Comparison of ENCODE assay signal across 8 cellular contexts in the genomic region with DNA sequence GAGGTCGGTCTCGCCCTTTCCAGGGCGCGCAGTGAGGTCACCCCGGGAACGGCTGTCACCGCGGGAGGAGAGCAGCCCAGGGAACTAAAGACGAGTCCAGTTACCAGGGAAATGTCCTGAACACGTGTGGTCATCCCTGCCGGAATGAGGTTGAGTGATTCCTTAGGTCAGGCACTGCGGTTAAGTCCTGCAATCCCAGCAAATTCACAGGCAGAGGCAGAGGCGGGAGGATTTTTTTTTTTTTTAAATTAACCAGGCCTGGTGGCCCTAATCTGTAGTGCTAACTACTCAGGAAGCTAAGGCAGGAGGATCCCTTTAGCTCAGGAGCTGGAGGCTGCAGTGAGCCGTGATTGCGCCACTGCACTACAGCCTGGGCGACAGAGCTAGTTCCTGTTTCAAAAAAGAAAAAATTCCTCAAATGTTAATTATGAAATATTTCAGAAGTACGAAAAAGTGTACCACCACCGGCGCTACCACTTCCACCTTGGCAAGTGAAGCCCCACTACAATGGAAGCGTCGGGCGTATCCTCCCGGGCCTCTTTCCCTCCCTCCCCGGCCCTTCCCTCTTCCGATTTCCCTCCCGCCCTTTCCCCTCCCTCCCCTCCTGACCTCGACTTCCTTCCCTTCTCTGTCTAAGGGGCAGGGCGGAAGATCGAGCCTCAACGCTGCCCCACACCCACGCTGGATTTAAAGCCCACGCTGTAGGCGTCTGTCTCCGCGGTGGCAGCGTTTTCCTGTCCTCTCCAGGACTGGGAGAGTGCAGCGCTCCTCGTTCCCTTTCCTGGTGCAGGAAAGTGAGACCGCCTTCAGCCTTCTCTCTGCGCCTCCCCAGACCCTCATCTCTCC. TPM values are rescaled to one million over a fixed set of nuclear protein-coding genes. Genes with fewer than 3 reads are reported as not detected.
A peak's percentile ranks its signal among the peaks of the same experiment; 100 is the strongest.
DNase-seq lines count a peak whose midpoint lies in the region; ATAC-seq and TF ChIP-seq lines count a peak whose summit lies in the region.

No MANE protein-coding gene starts in this region.

- peaks cover 9 to 15% of the 10 kb centered on the region in 2 experiments for H3K9me3 Mint-ChIP-seq in H9
- H3K9me3 Mint-ChIP-seq in activated CD4-positive, alpha-beta T cell treated with anti-CD3 and anti-CD28 coated beads, Interleukin-2, amount 10 ng/mL, durations not matched to agents 7 days and 5 days: peaks cover 25% of the 10 kb centered on the region

- H2BK12ac ChIP-seq in H9 (ENCODE audit: insufficient read length, low read depth, low read length): no peak overlapping the region

- no CpG with 5 or more reads among the region's 40 CpGs for WGBS in H9 (ENCODE audit: extremely low coverage, insufficient read length, low lambda C conversion rate)
- 8 to 10% methylated on average over 36 to 39 of the region's 40 CpGs for WGBS in upper lobe of left lung, 2 donors

- no peak overlapping the region for H2BK15ac ChIP-seq in H9 (ENCODE audit: low read depth, low read length)

- no peak overlapping the region for H3K27ac ChIP-seq in H9 (ENCODE audit: insufficient read length, low read depth, low read length)
- H3K27ac ChIP-seq in upper lobe of left lung: peak overlapping the region; percentile 67 to 90 (median 84)

- H4K5ac ChIP-seq in H9 (ENCODE audit: insufficient read length, low read depth, low read length): no peak overlapping the region

- no peaks in the 10 kb centered on the region for H3K4me1 ChIP-seq in H9 (ENCODE audit: insufficient read depth, low read length)
- peaks cover 73% of the 10 kb centered on the region for H3K4me1 ChIP-seq in mononuclear cell (ENCODE audit: insufficient read depth, low read length)
- H3K4me1 ChIP-seq in upper lobe of left lung: peaks cover 22 to 24% (median 22%) of the 10 kb centered on the region in 4 donors

- DNase-seq in AG04449 (ENCODE audit: low read depth, low spot score) (no peak), H9 (peak; percentile 75), upper lobe of left lung (peak; percentile 71 to 72)
- peak; percentile 43 for DNase-seq in activated CD4-positive, alpha-beta T cell treated with anti-CD3 and anti-CD28 coated beads, Interleukin-2, amount 10 ng/mL, durations not matched to agents 7 days and 5 days

- peak; percentile 80 for ATAC-seq in esophagus mucosa
- peak; percentile 87 to 94 for ATAC-seq in upper lobe of left lung (ENCODE audit: low FRiP score in 2 of 2)
- no peak for ATAC-seq in HG03439 (IDR thresholded peaks at IDR 0.05; ENCODE audit: unreplicated experiment)
- ATAC-seq in HG03196 (IDR thresholded peaks at IDR 0.05; ENCODE audit: unreplicated experiment): no peak

- H3K4me3 Mint-ChIP-seq in H9: peak overlapping the region; percentile 63 to 88
- peak overlapping the region; percentile 80 for H3K4me3 Mint-ChIP-seq in activated CD4-positive, alpha-beta T cell treated with anti-CD3 and anti-CD28 coated beads, Interleukin-2, amount 10 ng/mL, durations not matched to agents 7 days and 5 days

- no peak overlapping the region for H3K23ac ChIP-seq in H9 (ENCODE audit: insufficient read length, low read depth, low read length)

- CTCF ChIA-PET in AG04449 (lab: Yijun Ruan, JAX): interaction anchor here (1.7 to 2.1 kb wide), 2 partner anchors 34 to 188 kb away, joined by 8 to 9 read pairs; no protein-coding TSS in a partner anchor
- CTCF ChIA-PET in activated CD4-positive, alpha-beta T cell treated with anti-CD3 and anti-CD28 coated beads, Interleukin-2, amount 10 ng/mL, durations not matched to agents 7 days and 5 days (lab: Charles Lee): interaction anchor here (0.8 kb wide), 1 partner anchor 21 kb away, joined by 3 read pairs; no protein-coding TSS in a partner anchor

- H3K9me3 ChIP-seq in H9 (ENCODE audit: control insufficient read depth, low read depth, low read length): no peaks in the 10 kb centered on the region
- no peaks in the 10 kb centered on the region for H3K9me3 ChIP-seq in mononuclear cell (ENCODE audit: low read depth, low read length)
- peaks cover 0 to 5% (median 0%) of the 10 kb centered on the region in 4 donors for H3K9me3 ChIP-seq in upper lobe of left lung

- no peaks in the 10 kb centered on the region for H3K79me2 ChIP-seq in H9 (ENCODE audit: insufficient read depth, low read length)

- peak overlapping the region; percentile 53 for H2AFZ ChIP-seq in H9 (ENCODE audit: low read length)

- H3K4me1 Mint-ChIP-seq in H9: peaks cover 7 to 8% of the 10 kb centered on the region in 2 experiments; a peak in 3 of 4 replicates
- peaks cover 63% of the 10 kb centered on the region for H3K4me1 Mint-ChIP-seq in activated CD4-positive, alpha-beta T cell treated with anti-CD3 and anti-CD28 coated beads, Interleukin-2, amount 10 ng/mL, durations not matched to agents 7 days and 5 days

- no peak overlapping the region for H4K91ac ChIP-seq in H9 (ENCODE audit: insufficient read length, low read depth, low read length)

- no peak overlapping the region for H3K56ac ChIP-seq in H9 (ENCODE audit: insufficient read length, low read depth, low read length)

- H3K36me3 Mint-ChIP-seq in H9 (ENCODE audit: insufficient read depth in 1 of 3, low read depth in 3 of 3): peaks cover 4 to 9% (median 7%) of the 10 kb centered on the region in 3 experiments; a peak in 6 of 7 replicates
- peaks cover 45% of the 10 kb centered on the region for H3K36me3 Mint-ChIP-seq in activated CD4-positive, alpha-beta T cell treated with anti-CD3 and anti-CD28 coated beads, Interleukin-2, amount 10 ng/mL, durations not matched to agents 7 days and 5 days (ENCODE audit: low read depth)

- H4K20me1 ChIP-seq in H9 (ENCODE audit: control insufficient read depth, insufficient read depth, insufficient read length): no peaks in the 10 kb centered on the region

- H3K79me1 ChIP-seq in H9 (ENCODE audit: insufficient read depth, low read depth, low read length, poor library complexity, severe bottlenecking): no peaks in the 10 kb centered on the region

- POLR2A ChIA-PET in AG04449 (lab: Yijun Ruan, JAX): interaction anchor here (2.7 kb wide), 1 partner anchor 27 kb away, joined by 11 read pairs; a partner anchor contains a TSS
- POLR2A ChIA-PET in activated CD4-positive, alpha-beta T cell treated with anti-CD3 and anti-CD28 coated beads, Interleukin-2, amount 10 ng/mL, durations not matched to agents 7 days and 5 days (lab: Charles Lee): no interaction called here

- H3K4me3 ChIP-seq in AG04449 (ENCODE audit: low read depth, low read length) (peak overlapping the region; percentile 54), mononuclear cell (ENCODE audit: low read length) (peak overlapping the region; percentile 46), upper lobe of left lung (peak overlapping the region in 3 of 4 donors; percentile 39 to 51 (median 50))

- peaks cover 72% of the 10 kb centered on the region for H3K27me3 Mint-ChIP-seq in H9 (ENCODE audit: low read depth)
- peaks cover 32% of the 10 kb centered on the region for H3K27me3 Mint-ChIP-seq in activated CD4-positive, alpha-beta T cell treated with anti-CD3 and anti-CD28 coated beads, Interleukin-2, amount 10 ng/mL, durations not matched to agents 7 days and 5 days

- H3T11ph ChIP-seq in H9 (ENCODE audit: low read length): no peak overlapping the region

- no peak overlapping the region for H4K8ac ChIP-seq in H9 (replicated peaks; ENCODE audit: insufficient read length, low read depth, low read length)

- TF ChIP-seq CTCF in AG04449 (IDR thresholded peaks at IDR 0.05; ENCODE audit: insufficient read depth, low read length, missing control alignments) (no peak), H9 (conservative IDR thresholded peaks at IDR 0.05) (no peak), upper lobe of left lung (IDR thresholded peaks at IDR 0.05) (no peak)

- H2BK5ac ChIP-seq in H9 (ENCODE audit: insufficient read length, low read length): no peak overlapping the region

- H2BK120ac ChIP-seq in H9 (ENCODE audit: low read depth, low read length, poor library complexity, severe bottlenecking): no peak overlapping the region

- no peak overlapping the region for H2BK20ac ChIP-seq in H9 (ENCODE audit: low read depth, low read length, poor library complexity, severe bottlenecking)

- H3K9ac ChIP-seq in H9 (ENCODE audit: extremely low read depth, insufficient read length, low read length): no peak overlapping the region

- peak overlapping the region in 1 of 3 experiments; percentile 62; a peak in 1 of 7 replicates for H3K27ac Mint-ChIP-seq in H9
- peak overlapping the region; percentile 71 for H3K27ac Mint-ChIP-seq in activated CD4-positive, alpha-beta T cell treated with anti-CD3 and anti-CD28 coated beads, Interleukin-2, amount 10 ng/mL, durations not matched to agents 7 days and 5 days

- peaks cover 24% of the 10 kb centered on the region for H3K27me3 ChIP-seq in H9 (ENCODE audit: insufficient read depth, low read length)
- H3K27me3 ChIP-seq in mononuclear cell (ENCODE audit: insufficient read depth, low read length): no peaks in the 10 kb centered on the region
- H3K27me3 ChIP-seq in upper lobe of left lung: no peaks in the 10 kb centered on the region

- H3K4me2 ChIP-seq in H9 (ENCODE audit: insufficient read depth, insufficient read length, low read length): peak overlapping the region; percentile 85

- H3K23me2 ChIP-seq in H9 (ENCODE audit: insufficient read length, low read depth, low read length, poor library complexity, severe bottlenecking): peaks cover 10% of the 10 kb centered on the region

- no peak overlapping the region for H3K4ac ChIP-seq in H9 (ENCODE audit: low read depth, low read length)

- no peaks in the 10 kb centered on the region for H3K36me3 ChIP-seq in upper lobe of left lung

- no peak overlapping the region for H3K18ac ChIP-seq in H9 (ENCODE audit: insufficient read length, low read depth, low read length)

- H3K14ac ChIP-seq in H9 (ENCODE audit: insufficient read depth, low read length): 0 out of 2 replicates have a peak overlapping the region, but pooled peaks have one; percentile 42

- TF ChIP-seq EP300 in upper lobe of left lung (IDR thresholded peaks at IDR 0.05): no peak

- TF ChIP-seq POLR2A in upper lobe of left lung (IDR thresholded peaks at IDR 0.05): peak in 1 of 4 donors; percentile 32

- H2AK5ac ChIP-seq in H9 (ENCODE audit: insufficient read length, low read length): no peak overlapping the region

RNA-seq across cellular contexts. Expression of a gene that starts 27.3 kb away (rescaled TPM):
- total RNA-seq in H9 (2021) (0.55 and 0.90 TPM in 2 replicates), esophagus mucosa (6.6 TPM), mononuclear cell (20.7 TPM), upper lobe of left lung (100 to 1,000 TPM in 2 of 6 donors, 10 to 100 TPM in 4; 33.6 to 101 (median 57.0) TPM)
- 10 to 100 TPM; 32.1 to 32.9 TPM for total RNA-seq in activated CD4-positive, alpha-beta T cell treated with anti-CD3 and anti-CD28 coated beads, Interleukin-2, amount 10 ng/mL, durations not matched to agents 7 days and 5 days

Comparison
In these comparisons a context has a peak if more than half of its experiments do, and no peak if none do; other contexts are left out.
1. ATAC-seq: peak in esophagus mucosa (single experiment) and upper lobe of left lung (2 of 2); none in HG03439 (single experiment) and HG03196 (single experiment).
2. Peak in every context shown above with its lines, with median percentiles within 50 percentile points of each other: H3K4me3 ChIP-seq.